In the genomic region with DNA sequence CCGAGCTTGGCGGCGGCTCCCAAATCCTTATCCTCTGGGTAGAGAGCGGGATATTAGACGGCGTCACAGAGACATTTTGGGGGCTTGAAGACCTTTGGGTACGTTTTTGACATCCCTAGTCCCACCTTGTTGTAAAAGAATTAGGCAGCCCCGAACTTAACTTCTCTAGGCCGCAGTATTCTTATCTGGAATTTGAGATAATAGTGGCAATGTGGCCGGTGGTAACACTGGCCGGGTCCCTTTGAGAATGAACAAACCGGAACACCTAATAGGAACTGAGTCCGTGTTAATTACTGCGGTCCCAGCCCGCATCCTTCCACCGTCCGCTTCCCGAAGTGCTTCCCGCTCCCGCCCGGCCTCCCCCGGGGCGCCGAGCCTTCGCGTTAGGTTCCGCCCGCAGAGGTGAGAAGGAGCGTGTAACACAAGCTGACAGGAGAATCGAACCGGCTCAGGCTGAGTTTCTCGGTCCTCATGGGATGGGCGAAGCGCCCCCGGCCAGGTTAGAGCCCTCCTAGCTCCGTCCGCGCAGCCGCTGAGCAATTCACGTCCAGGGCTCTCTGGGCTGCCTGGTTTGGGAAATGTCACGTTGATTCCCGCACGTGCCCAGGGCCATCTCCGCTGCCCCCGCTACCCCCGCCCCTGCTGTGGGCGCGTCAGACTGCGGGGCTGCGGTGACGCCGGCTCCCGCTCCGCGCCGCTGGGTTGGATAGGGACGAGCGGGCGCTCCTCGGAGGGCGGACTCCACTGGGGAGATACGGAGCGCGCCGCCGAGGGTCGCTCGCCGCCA, we compare ENCODE assay signal across 8 cellular contexts. TPM values are rescaled to one million over a fixed set of nuclear protein-coding genes. Genes with fewer than 3 reads are reported as not detected.
A peak's percentile ranks its signal among the peaks of the same experiment; 100 is the strongest.
DNase-seq lines count a peak whose midpoint lies in the region; ATAC-seq and TF ChIP-seq lines count a peak whose summit lies in the region.

No MANE protein-coding gene starts in this region.

- H3K4me1 ChIP-seq in esophagus squamous epithelium (peaks cover 3 to 26% (median 7%) of the 10 kb centered on the region in 3 donors), muscle layer of duodenum (ENCODE audit: control insufficient read depth in 1 of 2, insufficient read depth in 2 of 2, low read length in 2 of 2) (peaks cover 0 to 20% of the 10 kb centered on the region in 2 donors)

- no peak for DNase-seq in AG04449 (ENCODE audit: low read depth, low spot score)
- DNase-seq in NCI-H510A (lab: John Stamatoyannopoulos, UW) = peak; percentile 54
- DNase-seq in esophagus squamous epithelium (lab: John Stamatoyannopoulos, UW) = no peak
- DNase-seq in HCEC 1CT = no peak
- no peak for DNase-seq in NCI-H345 treated with DMSO at 0.1 percent for 48 hours (lab: John Stamatoyannopoulos, UW; ENCODE audit: unreplicated experiment)

- H3K4me3 ChIP-seq in AG04449 (ENCODE audit: low read depth, low read length) (peak overlapping the region; percentile 92), esophagus squamous epithelium (peak overlapping the region; percentile 26 to 67 (median 46)), muscle layer of duodenum (ENCODE audit: low read depth in 1 of 2, low read length in 2 of 2) (peak overlapping the region; percentile 62 to 74)

- CTCF ChIA-PET in AG04449 (lab: Yijun Ruan, JAX) = interaction anchor here (0.6 to 12.3 kb wide), 5 partner anchors 16 to 389 kb away, joined by 3 to 493 read pairs (median 3); no protein-coding TSS in a partner anchor

- intact Hi-C loops in esophagus squamous epithelium (cut with DNase I) = loop anchor here (5.0 kb wide), 1 partner anchor 393 kb away; no protein-coding TSS in a partner anchor

- H3K27ac ChIP-seq in esophagus squamous epithelium (peak overlapping the region; percentile 39 to 87 (median 70)), muscle layer of duodenum (ENCODE audit: low read length) (no peak overlapping the region)

- TF ChIP-seq CTCF in AG04449 (IDR thresholded peaks at IDR 0.05; ENCODE audit: insufficient read depth, low read length, missing control alignments) (no peak), esophagus squamous epithelium (IDR thresholded peaks at IDR 0.05) (no peak)

- H3K9me3 ChIP-seq in esophagus squamous epithelium = no peaks in the 10 kb centered on the region
- no peaks in the 10 kb centered on the region for H3K9me3 ChIP-seq in muscle layer of duodenum (ENCODE audit: control insufficient read depth in 1 of 2, low read length in 2 of 2)

- H3K27me3 ChIP-seq in esophagus squamous epithelium (peaks cover 0 to 53% (median 4%) of the 10 kb centered on the region in 4 donors), muscle layer of duodenum (ENCODE audit: low read depth, low read length) (peaks cover 9% of the 10 kb centered on the region)

- 9 to 20% methylated on average over 2 to 9 of the region's 69 CpGs for WGBS in esophagus squamous epithelium, 2 donors

- H3K36me3 ChIP-seq in esophagus squamous epithelium (no peaks in the 10 kb centered on the region), muscle layer of duodenum (ENCODE audit: control insufficient read depth in 1 of 2, insufficient read depth in 2 of 2, low read length in 2 of 2) (no peaks in the 10 kb centered on the region)

- peak in 1 of 4 donors; percentile 23 for TF ChIP-seq POLR2A in esophagus squamous epithelium (IDR thresholded peaks at IDR 0.05)

- ATAC-seq in HG02798 (IDR thresholded peaks at IDR 0.05; ENCODE audit: poor library complexity, unreplicated experiment) = no peak
- no peak for ATAC-seq in HG03135 (IDR thresholded peaks at IDR 0.05; ENCODE audit: unreplicated experiment)

- POLR2A ChIA-PET in AG04449 (lab: Yijun Ruan, JAX) = interaction anchor here (0.5 to 1.3 kb wide), 2 partner anchors 54 to 306 kb away, joined by 3 read pairs; no protein-coding TSS in a partner anchor

RNA-seq across cellular contexts. Expression of a gene that starts 0.8 kb away (rescaled TPM):
- total RNA-seq in esophagus squamous epithelium = 1 to 10 TPM in 3 of 4 donors, under 1 TPM in 1; 0.57 to 5.5 (median 1.7) TPM
